In genomic region chr1:41672173-41672572, GRCh38 we compare ENCODE assay signal across 9 cellular contexts.
DNase-seq lines count a peak whose midpoint lies in the region; ATAC-seq and TF ChIP-seq lines count a peak whose summit lies in the region.
"Had no signal": no experiment of that assay in that cellular context is flagged by ENCODE, and none has a peak within 500 bp of the region (broad histone marks: within the 10 kb centered on the region; RNA-seq: fewer than 3 reads in every experiment).

No MANE protein-coding gene starts in this region.

- H3K79me2 ChIP-seq in fibroblast of lung (ENCODE audit: control insufficient read depth, insufficient read depth, low read length): no peaks in the 10 kb centered on the region

- no peak overlapping the region for H3K4me2 ChIP-seq in fibroblast of lung (ENCODE audit: extremely low read depth, insufficient read depth, low read length)

- H3K27ac Mint-ChIP-seq in T-helper 2 cell treated with Interferon-gamma antibody and Interleukin-4, amounts not matched to agents 5 μg/mL and 100 μg/mL, for 36 hours: peak overlapping the region; percentile 89

- 82 to 93% (median 86%) methylated on average over 4 of the region's 4 CpGs for WGBS in spleen, 5 donors

- H3K9me3 Mint-ChIP-seq in T-helper 2 cell treated with Interferon-gamma antibody and Interleukin-4, amounts not matched to agents 5 μg/mL and 100 μg/mL, for 36 hours: no peaks in the 10 kb centered on the region

- H3K9me3 ChIP-seq in fibroblast of lung (ENCODE audit: control insufficient read depth, insufficient read depth, low read depth, low read length) (no peaks in the 10 kb centered on the region), spleen (no peaks in the 10 kb centered on the region), right atrium auricular region (no peaks in the 10 kb centered on the region)

- H3K27me3 ChIP-seq in fibroblast of lung (ENCODE audit: control insufficient read depth, insufficient read depth, low read length): no peaks in the 10 kb centered on the region
- no peaks in the 10 kb centered on the region for H3K27me3 ChIP-seq in spleen (replicated peaks in 1 of 7)
- H3K27me3 ChIP-seq in right atrium auricular region: no peaks in the 10 kb centered on the region

- no peak for ATAC-seq in GM21717 (IDR thresholded peaks at IDR 0.05; ENCODE audit: unreplicated experiment)

- DNase-seq in T-helper 2 cell treated with Interferon-gamma antibody and Interleukin-4, amounts not matched to agents 5 μg/mL and 100 μg/mL, for 36 hours (ENCODE audit: low spot score): no peak
- no peak for DNase-seq in T-helper 2 cell
- peak; percentile 73 for DNase-seq in T1000 (lab: John Stamatoyannopoulos, UW)
- DNase-seq in fibroblast of lung (ENCODE audit: low read depth in 2 of 2): peak; percentile 53 to 86
- peak; percentile 69 for DNase-seq in spleen
- no peak for DNase-seq in DMS79 treated with DMSO at 0.1 percent for 48 hours (lab: John Stamatoyannopoulos, UW)
- no peak for DNase-seq in right atrium auricular region (ENCODE audit: low spot score)
- DNase-seq: NCI-H446 had no signal

- no peaks in the 10 kb centered on the region for H4K20me1 ChIP-seq in fibroblast of lung (ENCODE audit: control insufficient read depth, extremely low read depth, insufficient read depth, low read length)

- H3K4me3 Mint-ChIP-seq in T-helper 2 cell treated with Interferon-gamma antibody and Interleukin-4, amounts not matched to agents 5 μg/mL and 100 μg/mL, for 36 hours: peak overlapping the region; percentile 72

- no peak overlapping the region for H3K27ac ChIP-seq in fibroblast of lung (ENCODE audit: insufficient read depth, low read length)
- peak overlapping the region in 4 of 8 donors; percentile 55 to 80 (median 66) for H3K27ac ChIP-seq in spleen
- H3K27ac ChIP-seq in right atrium auricular region: no peak overlapping the region

- TF ChIP-seq CTCF in fibroblast of lung (conservative IDR thresholded peaks at IDR 0.05 in 1 of 2, IDR thresholded peaks at IDR 0.05 in 1 of 2; ENCODE audit: low read depth in 1 of 2, low read length in 2 of 2): no peak
- no peak for TF ChIP-seq CTCF in spleen (IDR thresholded peaks at IDR 0.05 in 8 of 11, conservative IDR thresholded peaks at IDR 0.05 in 3 of 11)
- no peak for TF ChIP-seq CTCF in right atrium auricular region (IDR thresholded peaks at IDR 0.05)

- intact Hi-C loops in spleen (cut with DNase I; ENCODE audit: low total_unique reads): no loop called here

- H3K36me3 Mint-ChIP-seq in T-helper 2 cell treated with Interferon-gamma antibody and Interleukin-4, amounts not matched to agents 5 μg/mL and 100 μg/mL, for 36 hours (ENCODE audit: low read depth): no peaks in the 10 kb centered on the region

- no peaks in the 10 kb centered on the region for H3K27me3 Mint-ChIP-seq in T-helper 2 cell treated with Interferon-gamma antibody and Interleukin-4, amounts not matched to agents 5 μg/mL and 100 μg/mL, for 36 hours (ENCODE audit: low read depth)

- TF ChIP-seq POLR2A in spleen (IDR thresholded peaks at IDR 0.05): no peak

- no peak overlapping the region for H2AFZ ChIP-seq in fibroblast of lung (ENCODE audit: low read length)

- H3K36me3 ChIP-seq in fibroblast of lung (ENCODE audit: control insufficient read depth, insufficient read depth, low read length) (no peaks in the 10 kb centered on the region), spleen (no peaks in the 10 kb centered on the region), right atrium auricular region (no peaks in the 10 kb centered on the region)

- H3K4me3 ChIP-seq in fibroblast of lung (replicated peaks in 1 of 4; ENCODE audit: control extremely low read depth in 1 of 4, insufficient read depth in 1 of 4, low read depth in 3 of 4, low read length in 4 of 4) (no peak overlapping the region), spleen (no peak overlapping the region), right atrium auricular region (no peak overlapping the region)

- peaks cover 81% of the 10 kb centered on the region for H3K4me1 Mint-ChIP-seq in T-helper 2 cell treated with Interferon-gamma antibody and Interleukin-4, amounts not matched to agents 5 μg/mL and 100 μg/mL, for 36 hours (ENCODE audit: low read depth)

- no peak overlapping the region for H3K9ac ChIP-seq in fibroblast of lung (ENCODE audit: insufficient read depth, low read length)

- H3K4me1 ChIP-seq in fibroblast of lung (ENCODE audit: control insufficient read depth, extremely low read depth, insufficient read depth, low read length) (peaks cover 2% of the 10 kb centered on the region), spleen (peaks cover 15 to 49% (median 35%) of the 10 kb centered on the region in 6 donors), right atrium auricular region (peaks cover 0 to 11% of the 10 kb centered on the region in 2 donors)

Comparison
In these comparisons a context has a peak if more than half of its experiments do, and no peak if none do; other contexts are left out.
1. DNase-seq: peak in T1000 (single experiment), fibroblast of lung (2 of 2) and spleen (single experiment); none in T-helper 2 cell treated with Interferon-gamma antibody and Interleukin-4, amounts not matched to agents 5 μg/mL and 100 μg/mL, for 36 hours (single experiment), T-helper 2 cell (0 of 5), DMS79 treated with DMSO at 0.1 percent for 48 hours (single experiment) and right atrium auricular region (single experiment).